ENCODE assay signal across 19 cellular contexts in genomic region chr6:37804676-37805075, GRCh38.
A peak's percentile ranks its signal among the peaks of the same experiment; 100 is the strongest.
DNase-seq lines count a peak whose midpoint lies in the region; TF ChIP-seq lines count a peak whose summit lies in the region.
"Had no signal": no experiment of that assay in that cellular context is flagged by ENCODE, and none has a peak within 500 bp of the region (broad histone marks: within the 10 kb centered on the region; RNA-seq: fewer than 3 reads in every experiment).

No MANE protein-coding gene starts in this region.

- TF ChIP-seq CTCF in KMS-11 (conservative IDR thresholded peaks at IDR 0.05; ENCODE audit: low read depth, low read length) (no peak), fibroblast of mammary gland (conservative IDR thresholded peaks at IDR 0.05; ENCODE audit: control insufficient read depth, insufficient read depth, low read depth, low read length) (no peak)

- DNase-seq in amniotic epithelial cell (ENCODE audit: low read depth), result peak; percentile 67
- peak; percentile 72 for DNase-seq in fibroblast of mammary gland (ENCODE audit: low read depth)
- DNase-seq in SW 1271 (lab: John Stamatoyannopoulos, UW), result no peak
- no peak for DNase-seq in NCI-H748 treated with DMSO at 0.1 percent for 48 hours (lab: John Stamatoyannopoulos, UW)
- no peak for DNase-seq in activated naive CD4-positive, alpha-beta T cell (lab: John Stamatoyannopoulos, UW)
- DNase-seq in activated CD4-positive, alpha-beta T cell treated with anti-CD3 and anti-CD28 coated beads, Interleukin-2, amount 50 U/mL, for 4 hours, result no peak
- DNase-seq: CD4-positive, alpha-beta T cell; DMS79 treated with DMSO at 0.1 percent for 48 hours; GDM1; GOT3; NCI-H1092 treated with DMSO at 0.1 percent for 48 hours; NCI-H1694 treated with DMSO at 0.1 percent for 48 hours; NCI-H446 treated with DMSO at 0.1 percent for 48 hours; NCI-H774; Peyer's patch; SHP77 had no signal

- H3K4me3 ChIP-seq in BLaER1 (no peak overlapping the region), KMS-11 (IDR thresholded peaks at IDR 0.05; ENCODE audit: insufficient read depth, low read depth, low read length) (no peak overlapping the region), fibroblast of mammary gland (ENCODE audit: control insufficient read depth, low read depth, low read length) (no peak overlapping the region)
- H3K4me3 ChIP-seq: A549, Peyer's patch had no signal

- H3K27me3 ChIP-seq in BLaER1, result no peaks in the 10 kb centered on the region
- H3K27me3 ChIP-seq in KMS-11 (ENCODE audit: insufficient read depth, low read depth), result no peaks in the 10 kb centered on the region
- H3K27me3 ChIP-seq: Peyer's patch had no signal

- no peaks in the 10 kb centered on the region for H3K79me2 ChIP-seq in KMS-11 (ENCODE audit: insufficient read depth, low read depth)

- no peaks in the 10 kb centered on the region for H3K36me3 ChIP-seq in BLaER1
- no peaks in the 10 kb centered on the region for H3K36me3 ChIP-seq in KMS-11 (ENCODE audit: insufficient read depth)
- H3K36me3 ChIP-seq: Peyer's patch had no signal

- H3K9ac ChIP-seq in BLaER1 (no peak overlapping the region), KMS-11 (no peak overlapping the region)

- H2AFZ ChIP-seq in KMS-11 (ENCODE audit: low read depth), result peak overlapping the region; percentile 13; the same call in 1 of the 2 replicates

- H3K9me3 ChIP-seq in BLaER1, result no peaks in the 10 kb centered on the region
- H3K9me3 ChIP-seq: A549, Peyer's patch had no signal

- H3K27ac ChIP-seq in BLaER1, result no peak overlapping the region
- no peak overlapping the region for H3K27ac ChIP-seq in KMS-11
- H3K27ac ChIP-seq: A549, Peyer's patch had no signal

- H3K4me1 ChIP-seq in BLaER1 (peaks cover 37% of the 10 kb centered on the region), KMS-11 (ENCODE audit: low read depth, poor library complexity, severe bottlenecking) (peaks cover 7% of the 10 kb centered on the region)
- H3K4me1 ChIP-seq: A549 had no signal

- H3K4me2 ChIP-seq in BLaER1, result peak overlapping the region; percentile 17; the same call in 1 of the 2 replicates
- H3K4me2 ChIP-seq in KMS-11, result peak overlapping the region; percentile 34; the same call in 1 of the 2 replicates
- H3K4me2 ChIP-seq: A549 had no signal

- no peaks in the 10 kb centered on the region for H4K20me1 ChIP-seq in BLaER1
- no peaks in the 10 kb centered on the region for H4K20me1 ChIP-seq in KMS-11 (ENCODE audit: insufficient read depth)

Comparison
In these comparisons a context has a peak if more than half of its experiments do, and no peak if none do; other contexts are left out.
1. DNase-seq: peak in amniotic epithelial cell (single experiment) and fibroblast of mammary gland (single experiment); none in SW 1271 (0 of 2), NCI-H748 treated with DMSO at 0.1 percent for 48 hours (single experiment), activated naive CD4-positive, alpha-beta T cell (0 of 4) and activated CD4-positive, alpha-beta T cell treated with anti-CD3 and anti-CD28 coated beads, Interleukin-2, amount 50 U/mL, for 4 hours (0 of 2).